8 cellular contexts compared by ENCODE assay signal in the genomic region with DNA sequence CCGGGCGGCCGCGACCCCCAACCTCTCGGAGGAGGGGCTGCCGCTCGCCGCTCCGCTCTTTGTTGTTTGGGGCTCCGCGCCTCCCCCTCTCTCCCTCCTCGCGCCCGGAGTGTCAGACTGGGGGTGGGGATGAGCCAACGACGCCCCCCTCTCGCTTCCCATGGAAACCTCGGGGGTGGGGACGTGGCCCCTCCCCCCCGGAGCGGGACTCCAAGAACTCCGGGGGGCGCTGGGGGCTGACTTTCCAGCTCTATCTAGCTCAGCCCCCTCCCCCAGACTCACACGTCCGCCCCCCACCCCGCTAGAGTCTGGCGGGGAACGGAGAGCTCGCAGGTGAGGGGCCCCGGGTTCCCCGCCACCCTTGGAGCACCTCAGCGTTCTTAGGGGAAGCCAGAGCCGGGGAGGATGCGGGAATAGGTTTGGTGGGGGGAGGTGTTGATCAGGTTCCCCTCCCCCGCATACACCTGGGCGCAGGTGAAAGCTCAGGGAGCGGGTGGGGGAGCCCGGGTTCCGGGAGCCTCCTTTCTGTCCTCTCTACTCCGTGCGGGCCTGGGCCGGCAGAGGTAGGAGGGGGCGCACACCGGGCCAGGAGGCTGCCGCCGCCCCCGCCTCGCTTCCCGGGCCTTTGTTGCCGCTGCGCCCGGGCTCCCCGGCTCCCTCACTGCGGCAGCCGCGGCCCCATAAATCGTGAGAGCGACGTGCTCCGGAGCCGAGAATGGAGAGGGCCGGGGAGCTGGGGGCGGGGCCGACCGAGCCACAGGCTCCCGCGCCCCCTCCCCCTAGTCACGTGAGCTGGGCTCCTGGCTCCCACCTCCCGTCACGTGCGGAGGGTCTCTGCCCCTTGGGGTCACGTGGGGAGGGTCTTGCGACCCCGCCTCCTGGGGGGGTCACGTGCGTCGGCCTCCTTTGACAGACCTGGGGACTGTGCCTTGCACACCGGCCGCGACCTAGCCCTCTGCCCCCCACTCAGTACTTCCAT. TPM values are rescaled to one million over a fixed set of nuclear protein-coding genes. Genes with fewer than 3 reads are reported as not detected.
DNase-seq lines count a peak whose midpoint lies in the region; ATAC-seq and TF ChIP-seq lines count a peak whose summit lies in the region.

No MANE protein-coding gene starts in this region.

- TF ChIP-seq POLR2A in heart left ventricle (IDR thresholded peaks at IDR 0.05): no peak

- peak overlapping the region; percentile 84 for H3K4me2 ChIP-seq in parathyroid adenoma (ENCODE audit: low read length)

- H3K79me2 ChIP-seq in parathyroid adenoma: no peaks in the 10 kb centered on the region

- H3K4me3 ChIP-seq in heart left ventricle: peak overlapping the region in 11 of 12 donors; percentile 4 to 56 (median 37)
- peak overlapping the region; percentile 40 for H3K4me3 ChIP-seq in NT2/D1 (ENCODE audit: insufficient read length, low read depth)
- H3K4me3 ChIP-seq in colonic mucosa: peak overlapping the region; percentile 48
- peak overlapping the region; percentile 55 for H3K4me3 ChIP-seq in parathyroid adenoma (ENCODE audit: low read depth, low read length)

- H3K27ac ChIP-seq in heart left ventricle (no peak overlapping the region), colonic mucosa (peak overlapping the region; percentile 95), parathyroid adenoma (no peak overlapping the region)

- H3K27me3 ChIP-seq in heart left ventricle (peaks cover 38 to 59% (median 49%) of the 10 kb centered on the region in 9 donors), NT2/D1 (ENCODE audit: insufficient read depth, insufficient read length) (peaks cover 72% of the 10 kb centered on the region), colonic mucosa (peaks cover 23% of the 10 kb centered on the region), parathyroid adenoma (ENCODE audit: control insufficient read depth, insufficient read depth, low read length) (no peaks in the 10 kb centered on the region)

- peak in 1 of 5 donors; percentile 61 for DNase-seq in heart left ventricle
- DNase-seq in left ventricle myocardium superior: no peak
- no peak for DNase-seq in NT2/D1 (ENCODE audit: low read depth, low spot score)
- DNase-seq in colonic mucosa: peak; percentile 62
- DNase-seq in H4 (ENCODE audit: low spot score): no peak

- H3K9ac ChIP-seq in NT2/D1 (ENCODE audit: insufficient read length, low read depth) (peak overlapping the region; percentile 73), colonic mucosa (ENCODE audit: low read depth in 2 of 2, low read length in 2 of 2) (peak overlapping the region; percentile 56 to 86), parathyroid adenoma (no peak overlapping the region)

- TF ChIP-seq CTCF in heart left ventricle (IDR thresholded peaks at IDR 0.05) (no peak), colonic mucosa (IDR thresholded peaks at IDR 0.05) (no peak), parathyroid adenoma (IDR thresholded peaks at IDR 0.05) (no peak)

- peak overlapping the region; percentile 42 for H2AFZ ChIP-seq in parathyroid adenoma

- H3K36me3 ChIP-seq in heart left ventricle (no peaks in the 10 kb centered on the region), NT2/D1 (ENCODE audit: insufficient read depth, insufficient read length, low read length) (no peaks in the 10 kb centered on the region), colonic mucosa (no peaks in the 10 kb centered on the region), parathyroid adenoma (ENCODE audit: control insufficient read depth, insufficient read depth, low read length) (no peaks in the 10 kb centered on the region)

- H3K9me3 ChIP-seq in heart left ventricle (no peaks in the 10 kb centered on the region), NT2/D1 (ENCODE audit: insufficient read depth, low read length) (no peaks in the 10 kb centered on the region), colonic mucosa (no peaks in the 10 kb centered on the region), parathyroid adenoma (ENCODE audit: control insufficient read depth, low read length) (no peaks in the 10 kb centered on the region)

- 0 to 2% (median 1%) methylated on average over 6 to 80 of the region's 80 CpGs for WGBS in heart left ventricle, 4 donors

- intact Hi-C loops in heart left ventricle (cut with DNase I): loop anchor here in 5 of 10 donors (5.0 to 10.0 kb wide), 7 partner anchors 33 to 526 kb away; a partner anchor contains a TSS
- intact Hi-C loops in left ventricle myocardium superior (cut with micrococcal nuclease): no loop called here
- intact Hi-C loops in colonic mucosa (cut with DNase I): no loop called here

- ATAC-seq in heart left ventricle (no peak), left ventricle myocardium superior (no peak), HG02571 (IDR thresholded peaks at IDR 0.05; ENCODE audit: unreplicated experiment) (no peak), HG03175 (IDR thresholded peaks at IDR 0.05; ENCODE audit: unreplicated experiment) (no peak)

- H3K4me1 ChIP-seq in heart left ventricle (peaks cover 13 to 65% (median 49%) of the 10 kb centered on the region in 12 donors), NT2/D1 (ENCODE audit: insufficient read depth, insufficient read length) (peaks cover 44% of the 10 kb centered on the region), colonic mucosa (peaks cover 49% of the 10 kb centered on the region), parathyroid adenoma (peaks cover 2% of the 10 kb centered on the region)

RNA-seq across cellular contexts. Expression of a gene that starts 1.9 kb away (rescaled TPM):
- total RNA-seq in heart left ventricle (1 to 10 TPM in 2 of 9 donors, under 1 TPM in 7; 0.20 to 2.4 (median 0.61) TPM), left ventricle myocardium superior (1.1 TPM), colonic mucosa (10 to 100 TPM; 12.7 to 21.4 TPM)
- 1 to 10 TPM in 1 of 2 donors, under 1 TPM in 1; 0.61 to 1.9 TPM for polyA plus RNA-seq in heart left ventricle
- 7.5 and 9.5 TPM in 2 replicates for total RNA-seq in H4 (2014; rRNA removed; shearing (Covaris generic))

RNA-seq across cellular contexts. Expression of a gene that starts 17.0 kb away (rescaled TPM):
- total RNA-seq in heart left ventricle (1 to 10 TPM; 1.1 to 3.3 (median 2.2) TPM), left ventricle myocardium superior (2.3 TPM), colonic mucosa (10 to 100 TPM; 26.1 to 27.2 TPM)
- polyA plus RNA-seq in heart left ventricle: 1 to 10 TPM; 2.0 to 4.8 TPM
- total RNA-seq in H4 (2014; rRNA removed; shearing (Covaris generic)): 24.4 and 26.9 TPM in 2 replicates

RNA-seq across cellular contexts. Expression of a gene that starts 29.4 kb away (rescaled TPM):
- 100 to 1,000 TPM in 3 of 9 donors, 10 to 100 TPM in 6; 55.8 to 199 (median 67.5) TPM for total RNA-seq in heart left ventricle
- 100 to 1,000 TPM; 112 to 113 TPM for polyA plus RNA-seq in heart left ventricle
- 84.2 TPM for total RNA-seq in left ventricle myocardium superior
- total RNA-seq in colonic mucosa: 100 to 1,000 TPM; 101 to 228 TPM
- 51.8 and 64.3 TPM in 2 replicates for total RNA-seq in H4 (2014; rRNA removed; shearing (Covaris generic))

RNA-seq across cellular contexts. Expression of a gene that starts 46.9 kb away (rescaled TPM):
- total RNA-seq in heart left ventricle: not detected
- polyA plus RNA-seq in heart left ventricle: not detected
- total RNA-seq in left ventricle myocardium superior: not detected
- not detected for total RNA-seq in colonic mucosa
- total RNA-seq in H4 (2014; rRNA removed; shearing (Covaris generic)): not detected in 2 replicates

RNA-seq across cellular contexts. Expression of a gene that starts 47.0 kb away (rescaled TPM):
- total RNA-seq in heart left ventricle (under 1 TPM in 8 of 9 donors, not detected in 1; 0.14 to 0.62 (median 0.35) TPM), left ventricle myocardium superior (0.37 TPM), colonic mucosa (1 to 10 TPM; 1.7 to 1.9 TPM)
- under 1 TPM; 0.17 to 0.65 TPM for polyA plus RNA-seq in heart left ventricle
- not detected in 2 replicates for total RNA-seq in H4 (2014; rRNA removed; shearing (Covaris generic))
